12 cellular contexts compared by ENCODE assay signal in genomic region chr20:62373631-62374179, GRCh38. TPM values are rescaled to one million over a fixed set of nuclear protein-coding genes. Genes with fewer than 3 reads are reported as not detected.
A peak's percentile ranks its signal among the peaks of the same experiment; 100 is the strongest.
DNase-seq lines count a peak whose midpoint lies in the region; ATAC-seq and TF ChIP-seq lines count a peak whose summit lies in the region.
"Not testable (repeated sequence)": the region's sequence is repeated elsewhere in the genome, so short reads cannot be mapped to it uniquely, and the experiment has no call there.
"Had no signal": no experiment of that assay in that cellular context is flagged by ENCODE, and none has a peak within 500 bp of the region (broad histone marks: within the 10 kb centered on the region; RNA-seq: fewer than 3 reads in every experiment).

No MANE protein-coding gene starts in this region.

- not testable (repeated sequence) for H3K4me3 ChIP-seq in Panc1 (ENCODE audit: low read depth in 2 of 2, low read length in 2 of 2); cardiac muscle cell; neuronal stem cell (ENCODE audit: low read length in 2 of 2); tibial artery

- H3K27ac ChIP-seq in 22Rv1 = 0 out of 2 replicates have a peak overlapping the region, but pooled peaks have one; percentile 18
- peak overlapping the region; percentile 86 for H3K27ac ChIP-seq in Panc1 (ENCODE audit: low read length)
- H3K27ac ChIP-seq in cardiac muscle cell = peak overlapping the region; percentile 97
- not testable (repeated sequence) for H3K27ac ChIP-seq in neuronal stem cell (replicated peaks; ENCODE audit: low read length)
- peak overlapping the region; percentile 62 to 76 for H3K27ac ChIP-seq in tibial artery

- H2BK5ac ChIP-seq in neuronal stem cell (ENCODE audit: low read length) = peak overlapping the region; percentile 98

- H4K8ac ChIP-seq in neuronal stem cell (ENCODE audit: low read depth, low read length) = not testable (repeated sequence)

- WGBS in neuronal stem cell (ENCODE audit: extremely low coverage in 2 of 2, insufficient read length in 2 of 2, insufficient replicate concordance in 1 of 2), 2 donors = no CpG with 5 or more reads among the region's 40 CpGs

- intact Hi-C loops in Panc1 (cut with micrococcal nuclease; ENCODE audit: unreplicated experiment); tibial artery (cut with DNase I; ENCODE audit: low total_unique reads): not testable (repeated sequence)

- not testable (repeated sequence) for H3K9me3 ChIP-seq in Panc1 (ENCODE audit: control insufficient read depth, insufficient read depth, low read depth, low read length); cardiac muscle cell (ENCODE audit: low read depth); neuronal stem cell (replicated peaks in 1 of 2; ENCODE audit: control insufficient read depth in 2 of 2, insufficient read depth in 1 of 2, low read depth in 1 of 2, low read length in 2 of 2); tibial artery

- H3K27me3 ChIP-seq in Panc1 (ENCODE audit: control insufficient read depth, insufficient read depth, low read length); cardiac muscle cell; neuronal stem cell (ENCODE audit: control insufficient read depth in 3 of 3, insufficient read depth in 3 of 3, low read depth in 1 of 3, low read length in 3 of 3); tibial artery: not testable (repeated sequence)

- H3K4me2 ChIP-seq in neuronal stem cell (ENCODE audit: insufficient read depth, low read length, poor library complexity, severe bottlenecking) = not testable (repeated sequence)

- not testable (repeated sequence) for H3K36me3 ChIP-seq in Panc1 (ENCODE audit: control insufficient read depth, insufficient read depth, low read length); cardiac muscle cell; neuronal stem cell (replicated peaks in 1 of 2; ENCODE audit: control insufficient read depth in 2 of 2, insufficient read depth in 2 of 2, low read length in 2 of 2); tibial artery

- not testable (repeated sequence) for DNase-seq in Panc1 (ENCODE audit: low read depth, low spot score); cardiac muscle cell (ENCODE audit: low read depth in 1 of 2, low spot score in 1 of 2); neuronal stem cell (ENCODE audit: low spot score); tibial artery

- peak overlapping the region; percentile 99 for H2BK15ac ChIP-seq in neuronal stem cell (ENCODE audit: low read length)

- H2BK120ac ChIP-seq in neuronal stem cell (ENCODE audit: low read depth, low read length) = peak overlapping the region; percentile 96

- H3K4ac ChIP-seq in neuronal stem cell (ENCODE audit: low read length) = peak overlapping the region; percentile 12

- H3K23ac ChIP-seq in neuronal stem cell (ENCODE audit: low read depth, low read length, poor library complexity) = peak overlapping the region; percentile 37

- not testable (repeated sequence) for H3K79me1 ChIP-seq in neuronal stem cell (ENCODE audit: low read depth, low read length)

- H4K91ac ChIP-seq in neuronal stem cell (ENCODE audit: low read depth, low read length, poor library complexity) = not testable (repeated sequence)

- CTCF ChIA-PET in Panc1 (lab: Charles Lee) = not testable (repeated sequence)

- not testable (repeated sequence) for ATAC-seq in Panc1

- not testable (repeated sequence) for H3K36me3 Mint-ChIP-seq in brain

- H3K4me1 ChIP-seq in Panc1 (ENCODE audit: control insufficient read depth, insufficient read depth, low read length) (peaks cover 83% of the 10 kb centered on the region), cardiac muscle cell (ENCODE audit: low read depth) (peaks cover 44% of the 10 kb centered on the region), neuronal stem cell (ENCODE audit: control insufficient read depth in 2 of 2, insufficient read depth in 1 of 2, low read depth in 1 of 2, low read length in 2 of 2) (peaks cover 24 to 35% of the 10 kb centered on the region in 2 donors), tibial artery (peaks cover 22 to 92% (median 87%) of the 10 kb centered on the region in 4 donors)

- H3K9ac ChIP-seq in neuronal stem cell (ENCODE audit: low read depth, low read length, poor library complexity) = not testable (repeated sequence)

- POLR2A ChIA-PET in Panc1 (lab: Charles Lee) = interaction anchor here (0.9 kb wide), 1 partner anchor 407 kb away, joined by 3 read pairs; no protein-coding TSS in a partner anchor

- H3K4me3 Mint-ChIP-seq in brain = not testable (repeated sequence)

- BruUV-seq in Panc1 (replicated peaks; lab: Mats Ljungman, UMichigan) = not testable (repeated sequence)

- not testable (repeated sequence) for H3K14ac ChIP-seq in neuronal stem cell (ENCODE audit: low read length)

- H2AFZ ChIP-seq in neuronal stem cell (ENCODE audit: low read length) = not testable (repeated sequence)

- peaks cover 33% of the 10 kb centered on the region for H3K4me1 Mint-ChIP-seq in brain

- in situ Hi-C loops in Panc1 (cut with HindIII; ENCODE audit: low pct_unique_long_range_greater_than_20kb, low sequenced_read_pairs) = not testable (repeated sequence)

- H3K9me3 Mint-ChIP-seq in brain = not testable (repeated sequence)

- H2AK5ac ChIP-seq in neuronal stem cell (ENCODE audit: low read depth, low read length) = peak overlapping the region; percentile 100

- not testable (repeated sequence) for H3K27me3 Mint-ChIP-seq in brain

- peak overlapping the region; percentile 30 for H2BK12ac ChIP-seq in neuronal stem cell (ENCODE audit: low read length)

- TF ChIP-seq CTCF in 22Rv1 (IDR thresholded peaks at IDR 0.05); Panc1 (IDR thresholded peaks at IDR 0.05); brain (conservative IDR thresholded peaks at IDR 0.05); cardiac muscle cell (IDR thresholded peaks at IDR 0.05; ENCODE audit: low read depth, low read length); tibial artery (IDR thresholded peaks at IDR 0.05): not testable (repeated sequence)

- H3K18ac ChIP-seq in neuronal stem cell (ENCODE audit: low read length) = peak overlapping the region; percentile 97

- peak overlapping the region in 3 of 5 experiments; percentile 88 to 95 (median 89) for H3K27ac Mint-ChIP-seq in brain

RNA-seq across cellular contexts. Expression of gene LAMA5, which starts 6.6 kb away (rescaled TPM):
- total RNA-seq in Panc1 (2021; ENCODE audit: unreplicated experiment) (497 TPM), cardiac muscle cell (103 and 162 TPM in 2 replicates)
- polyA plus RNA-seq in Panc1 (2012; ENCODE audit: insufficient read length) = 508 TPM
- polyA plus RNA-seq in brain (ENCODE audit: insufficient read depth, low read depth, low replicate concordance) (17.5 TPM), cardiac muscle cell (168 and 214 TPM in 2 replicates)
- 59.5 TPM for polyA plus RNA-seq in neuronal stem cell (2013, experiment 1 of 2)
- polyA plus RNA-seq in neuronal stem cell (2013, experiment 2 of 2) = 57.4 TPM
- polyA plus RNA-seq: CD8-positive, alpha-beta memory T cell had no signal

RNA-seq across cellular contexts. Expression of gene RPS21, which starts 13.2 kb away (rescaled TPM):
- total RNA-seq in Panc1 (2021; ENCODE audit: unreplicated experiment) = 1,761 TPM
- polyA plus RNA-seq in Panc1 (2012; ENCODE audit: insufficient read length) = 4,052 TPM
- 5,928 TPM for polyA plus RNA-seq in brain (ENCODE audit: insufficient read depth, low read depth, low replicate concordance)
- 839 and 997 TPM in 2 replicates for total RNA-seq in cardiac muscle cell
- 374 and 378 TPM in 2 replicates for polyA plus RNA-seq in cardiac muscle cell
- polyA plus RNA-seq in neuronal stem cell (2013, experiment 1 of 2) = 3,158 TPM
- 3,117 TPM for polyA plus RNA-seq in neuronal stem cell (2013, experiment 2 of 2)

RNA-seq across cellular contexts. Expression of gene CABLES2, which starts 33.4 kb away (rescaled TPM):
- total RNA-seq in Panc1 (2021; ENCODE audit: unreplicated experiment) (9.8 TPM), cardiac muscle cell (15.5 and 17.9 TPM in 2 replicates)
- polyA plus RNA-seq in Panc1 (2012; ENCODE audit: insufficient read length) = 12.0 TPM
- polyA plus RNA-seq in brain (ENCODE audit: insufficient read depth, low read depth, low replicate concordance) (12.0 TPM), cardiac muscle cell (21.4 and 23.8 TPM in 2 replicates)
- polyA plus RNA-seq in neuronal stem cell (2013, experiment 1 of 2) = 15.0 TPM
- 14.9 TPM for polyA plus RNA-seq in neuronal stem cell (2013, experiment 2 of 2)

RNA-seq across cellular contexts. Expression of gene RBBP8NL, which starts 53.6 kb away (rescaled TPM):
- total RNA-seq in Panc1 (2021; ENCODE audit: unreplicated experiment) (not detected), cardiac muscle cell (not detected in 2 replicates)
- not detected for polyA plus RNA-seq in Panc1 (2012; ENCODE audit: insufficient read length)
- polyA plus RNA-seq in brain (ENCODE audit: insufficient read depth, low read depth, low replicate concordance) (0.92 TPM), cardiac muscle cell (not detected in 2 replicates)
- polyA plus RNA-seq in neuronal stem cell (2013, experiment 1 of 2) = not detected
- not detected for polyA plus RNA-seq in neuronal stem cell (2013, experiment 2 of 2)
- total RNA-seq: CD8-positive, alpha-beta memory T cell; Daoy; GM23248; NCI-H460; RPMI7951 had no signal
- polyA plus RNA-seq: AG04450; CD8-positive, alpha-beta memory T cell; GM23248 had no signal
